ENCODE assay signal across 20 cellular contexts in the genomic region with DNA sequence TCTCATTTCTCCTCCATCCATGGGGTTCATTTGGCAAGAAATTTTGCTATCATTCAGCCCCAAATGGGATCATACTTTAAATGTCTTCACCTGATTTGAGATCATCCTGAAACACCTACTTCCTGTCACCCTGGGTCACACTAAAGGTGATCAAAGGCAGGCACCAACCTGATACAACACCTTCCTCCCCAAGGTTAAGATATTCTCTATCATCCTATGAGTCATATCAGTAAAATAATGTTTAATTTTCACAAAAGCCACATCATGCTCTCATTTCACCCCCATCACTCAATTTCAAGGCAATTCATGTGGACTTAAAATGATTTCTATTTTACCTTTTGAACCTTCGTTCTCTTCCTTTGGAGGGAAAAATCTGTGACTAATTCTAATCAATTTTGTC.
DNase-seq lines count a peak whose midpoint lies in the region; ATAC-seq and TF ChIP-seq lines count a peak whose summit lies in the region.
"Had no signal": no experiment of that assay in that cellular context is flagged by ENCODE, and none has a peak within 500 bp of the region (broad histone marks: within the 10 kb centered on the region; RNA-seq: fewer than 3 reads in every experiment).

No MANE protein-coding gene starts in this region.

- H3K9me3 ChIP-seq in OCI-LY3 (ENCODE audit: insufficient read depth, low read length) (no peaks in the 10 kb centered on the region), OCI-LY7 (ENCODE audit: low read length) (no peaks in the 10 kb centered on the region)
- H3K9me3 ChIP-seq: BE2C, BLaER1 had no signal

- H3K27ac ChIP-seq in GM23338 (ENCODE audit: low read depth) (no peak overlapping the region), OCI-LY3 (ENCODE audit: low read length) (no peak overlapping the region), OCI-LY7 (ENCODE audit: low read depth, low read length, poor library complexity, severe bottlenecking) (no peak overlapping the region)
- H3K27ac ChIP-seq: BLaER1 had no signal

- TF ChIP-seq CTCF in GM23338 (conservative IDR thresholded peaks at IDR 0.05; ENCODE audit: low read depth in 2 of 2) (no peak), OCI-LY3 (IDR thresholded peaks at IDR 0.05; ENCODE audit: low read depth, low read length) (no peak), OCI-LY7 (conservative IDR thresholded peaks at IDR 0.05; ENCODE audit: low read length) (no peak)

- H2AFZ ChIP-seq in GM23338 (peak overlapping the region; percentile 78), OCI-LY3 (ENCODE audit: low read depth, low read length) (0 out of 2 replicates have a peak overlapping the region, but pooled peaks have one; percentile 63), OCI-LY7 (ENCODE audit: low read length) (no peak overlapping the region)

- DNase-seq in GM23338 (ENCODE audit: low spot score) (no peak), DMS79 (lab: John Stamatoyannopoulos, UW) (no peak), OCI-LY7 (ENCODE audit: low spot score) (no peak), kidney glomerular epithelial cell (lab: John Stamatoyannopoulos, UW) (no peak)
- DNase-seq: 8988T; ACHN; BE2C; C1 segment of cervical spinal cord; CD4-positive, alpha-beta memory T cell; CD4-positive, CD25-positive, alpha-beta regulatory T cell; CD8-positive, alpha-beta memory T cell; COR-L47; DMS 273 treated with DMSO at 0.1 percent for 48 hours; DMS153; DMS53; DMS79 treated with DMSO at 0.1 percent for 48 hours; GF-D8 had no signal

- BruUV-seq in OCI-LY7 (replicated peaks; lab: Mats Ljungman, UMichigan), result no TSS peak

- no peaks in the 10 kb centered on the region for H3F3A ChIP-seq in GM23338 (replicated peaks; ENCODE audit: low read depth)

- ATAC-seq in GM23338, result no peak

- H3K4me1 Mint-ChIP-seq in GM23338, result peaks cover 8% of the 10 kb centered on the region; the same call in 2 of the 3 replicates
- H3K4me1 Mint-ChIP-seq: CD14-positive monocyte; CD4-positive, alpha-beta memory T cell; CD4-positive, CD25-positive, alpha-beta regulatory T cell; CD8-positive, alpha-beta memory T cell had no signal

- no peak overlapping the region for H3K27ac Mint-ChIP-seq in GM23338
- H3K27ac Mint-ChIP-seq: CD14-positive monocyte; CD4-positive, alpha-beta memory T cell; CD8-positive, alpha-beta memory T cell had no signal

- no peaks in the 10 kb centered on the region for H3K27me3 ChIP-seq in GM23338 (ENCODE audit: insufficient read depth)
- no peaks in the 10 kb centered on the region for H3K27me3 ChIP-seq in OCI-LY3 (ENCODE audit: low read depth, low read length)
- H3K27me3 ChIP-seq: BE2C, BLaER1 had no signal

- H3K36me3 Mint-ChIP-seq in GM23338 (ENCODE audit: low read depth), result no peaks in the 10 kb centered on the region
- H3K36me3 Mint-ChIP-seq: CD14-positive monocyte; CD4-positive, alpha-beta memory T cell; CD4-positive, CD25-positive, alpha-beta regulatory T cell; CD8-positive, alpha-beta memory T cell had no signal

- intact Hi-C loops in OCI-LY7 (cut with micrococcal nuclease; ENCODE audit: unreplicated experiment), result no loop called here

- CTCF ChIA-PET in OCI-LY7 (lab: Charles Lee; ENCODE audit: unreplicated experiment), result no interaction called here

- H3K79me2 ChIP-seq in GM23338 (replicated peaks; ENCODE audit: insufficient read depth) (no peaks in the 10 kb centered on the region), OCI-LY3 (ENCODE audit: low read length) (no peaks in the 10 kb centered on the region), OCI-LY7 (ENCODE audit: insufficient read depth, low read depth, low read length) (no peaks in the 10 kb centered on the region)

- H3K4me3 ChIP-seq in GM23338, result no peak overlapping the region
- no peak overlapping the region for H3K4me3 ChIP-seq in OCI-LY3 (ENCODE audit: low read length)
- no peak overlapping the region for H3K4me3 ChIP-seq in OCI-LY7 (ENCODE audit: low read depth, low read length, poor library complexity, severe bottlenecking)
- H3K4me3 ChIP-seq: BLaER1 had no signal

- H3K27me3 Mint-ChIP-seq in GM23338 (ENCODE audit: insufficient read depth, low read depth, poor library complexity), result peaks cover under 1% of the 10 kb centered on the region
- H3K27me3 Mint-ChIP-seq: CD4-positive, CD25-positive, alpha-beta regulatory T cell had no signal

- H3K4me2 ChIP-seq in GM23338, result no peak overlapping the region
- no peak overlapping the region for H3K4me2 ChIP-seq in OCI-LY3 (ENCODE audit: low read length)
- no peak overlapping the region for H3K4me2 ChIP-seq in OCI-LY7 (ENCODE audit: low read length)
- H3K4me2 ChIP-seq: BLaER1 had no signal

- no peaks in the 10 kb centered on the region for H4K20me1 ChIP-seq in GM23338 (replicated peaks; ENCODE audit: insufficient read depth)
- no peaks in the 10 kb centered on the region for H4K20me1 ChIP-seq in OCI-LY3 (ENCODE audit: insufficient read depth, low read length)
- no peaks in the 10 kb centered on the region for H4K20me1 ChIP-seq in OCI-LY7 (ENCODE audit: insufficient read depth, low read length)
- H4K20me1 ChIP-seq: BLaER1 had no signal

- H3K4me1 ChIP-seq in GM23338 (ENCODE audit: insufficient read depth) (no peaks in the 10 kb centered on the region), OCI-LY3 (ENCODE audit: low read length) (peaks cover 13% of the 10 kb centered on the region), OCI-LY7 (ENCODE audit: insufficient read depth, low read length, poor library complexity, severe bottlenecking) (no peaks in the 10 kb centered on the region)
- H3K4me1 ChIP-seq: BLaER1 had no signal

- no peak overlapping the region for H3K4me3 Mint-ChIP-seq in GM23338
- H3K4me3 Mint-ChIP-seq: CD14-positive monocyte; CD4-positive, alpha-beta memory T cell; CD8-positive, alpha-beta memory T cell had no signal

- no peaks in the 10 kb centered on the region for H3K9me3 Mint-ChIP-seq in GM23338

- H3K9ac ChIP-seq in OCI-LY3 (ENCODE audit: low read length), result no peak overlapping the region
- H3K9ac ChIP-seq: BLaER1 had no signal

- POLR2A ChIA-PET in OCI-LY7 (lab: Charles Lee), result no interaction called here

- no peaks in the 10 kb centered on the region; the same call in 1 of the 2 replicates for H3K9me2 ChIP-seq in GM23338 (ENCODE audit: insufficient read depth)
- no peaks in the 10 kb centered on the region for H3K9me2 ChIP-seq in OCI-LY7 (ENCODE audit: insufficient read depth, low read length)

- no peaks in the 10 kb centered on the region for H3K36me3 ChIP-seq in GM23338 (ENCODE audit: insufficient read depth)
- H3K36me3 ChIP-seq in OCI-LY3 (replicated peaks; ENCODE audit: low read depth, low read length), result no peaks in the 10 kb centered on the region
- no peaks in the 10 kb centered on the region for H3K36me3 ChIP-seq in OCI-LY7 (ENCODE audit: insufficient read depth, low read length)
- H3K36me3 ChIP-seq: BE2C, BLaER1 had no signal

TF ChIP-seq in GM23338, 12 proteins besides CTCF, POLR2A, EP300 and RAD21 (continues in another document):
- TF ChIP-seq, protein P1, sequence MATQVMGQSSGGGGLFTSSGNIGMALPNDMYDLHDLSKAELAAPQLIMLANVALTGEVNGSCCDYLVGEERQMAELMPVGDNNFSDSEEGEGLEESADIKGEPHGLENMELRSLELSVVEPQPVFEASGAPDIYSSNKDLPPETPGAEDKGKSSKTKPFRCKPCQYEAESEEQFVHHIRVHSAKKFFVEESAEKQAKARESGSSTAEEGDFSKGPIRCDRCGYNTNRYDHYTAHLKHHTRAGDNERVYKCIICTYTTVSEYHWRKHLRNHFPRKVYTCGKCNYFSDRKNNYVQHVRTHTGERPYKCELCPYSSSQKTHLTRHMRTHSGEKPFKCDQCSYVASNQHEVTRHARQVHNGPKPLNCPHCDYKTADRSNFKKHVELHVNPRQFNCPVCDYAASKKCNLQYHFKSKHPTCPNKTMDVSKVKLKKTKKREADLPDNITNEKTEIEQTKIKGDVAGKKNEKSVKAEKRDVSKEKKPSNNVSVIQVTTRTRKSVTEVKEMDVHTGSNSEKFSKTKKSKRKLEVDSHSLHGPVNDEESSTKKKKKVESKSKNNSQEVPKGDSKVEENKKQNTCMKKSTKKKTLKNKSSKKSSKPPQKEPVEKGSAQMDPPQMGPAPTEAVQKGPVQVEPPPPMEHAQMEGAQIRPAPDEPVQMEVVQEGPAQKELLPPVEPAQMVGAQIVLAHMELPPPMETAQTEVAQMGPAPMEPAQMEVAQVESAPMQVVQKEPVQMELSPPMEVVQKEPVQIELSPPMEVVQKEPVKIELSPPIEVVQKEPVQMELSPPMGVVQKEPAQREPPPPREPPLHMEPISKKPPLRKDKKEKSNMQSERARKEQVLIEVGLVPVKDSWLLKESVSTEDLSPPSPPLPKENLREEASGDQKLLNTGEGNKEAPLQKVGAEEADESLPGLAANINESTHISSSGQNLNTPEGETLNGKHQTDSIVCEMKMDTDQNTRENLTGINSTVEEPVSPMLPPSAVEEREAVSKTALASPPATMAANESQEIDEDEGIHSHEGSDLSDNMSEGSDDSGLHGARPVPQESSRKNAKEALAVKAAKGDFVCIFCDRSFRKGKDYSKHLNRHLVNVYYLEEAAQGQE (IDR thresholded peaks at IDR 0.05; ENCODE audit: unreplicated experiment), result no peak
- TF ChIP-seq ZNF114 (CRISPR knock-in tag; IDR thresholded peaks at IDR 0.05) (no peak), NANOG (IDR thresholded peaks at IDR 0.05; ENCODE audit: borderline replicate concordance) (no peak), CREB1 (CRISPR knock-in tag; IDR thresholded peaks at IDR 0.05; ENCODE audit: low read depth) (no peak), POLR2AphosphoS5 (IDR thresholded peaks at IDR 0.05; ENCODE audit: low read depth) (no peak), JUNB (IDR thresholded peaks at IDR 0.05; ENCODE audit: unreplicated experiment) (no peak), STAT1 (IDR thresholded peaks at IDR 0.05; ENCODE audit: unreplicated experiment) (no peak), ZNF331 (CRISPR knock-in tag; IDR thresholded peaks at IDR 0.05; ENCODE audit: low read depth) (no peak), EZH2 (IDR thresholded peaks at IDR 0.05; ENCODE audit: low read depth, unreplicated experiment) (no peak)
- TF ChIP-seq, protein P2, sequence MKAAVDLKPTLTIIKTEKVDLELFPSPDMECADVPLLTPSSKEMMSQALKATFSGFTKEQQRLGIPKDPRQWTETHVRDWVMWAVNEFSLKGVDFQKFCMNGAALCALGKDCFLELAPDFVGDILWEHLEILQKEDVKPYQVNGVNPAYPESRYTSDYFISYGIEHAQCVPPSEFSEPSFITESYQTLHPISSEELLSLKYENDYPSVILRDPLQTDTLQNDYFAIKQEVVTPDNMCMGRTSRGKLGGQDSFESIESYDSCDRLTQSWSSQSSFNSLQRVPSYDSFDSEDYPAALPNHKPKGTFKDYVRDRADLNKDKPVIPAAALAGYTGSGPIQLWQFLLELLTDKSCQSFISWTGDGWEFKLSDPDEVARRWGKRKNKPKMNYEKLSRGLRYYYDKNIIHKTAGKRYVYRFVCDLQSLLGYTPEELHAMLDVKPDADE (IDR thresholded peaks at IDR 0.05), result no peak
